ENCODE assay signal across 34 cellular contexts in the genomic region with DNA sequence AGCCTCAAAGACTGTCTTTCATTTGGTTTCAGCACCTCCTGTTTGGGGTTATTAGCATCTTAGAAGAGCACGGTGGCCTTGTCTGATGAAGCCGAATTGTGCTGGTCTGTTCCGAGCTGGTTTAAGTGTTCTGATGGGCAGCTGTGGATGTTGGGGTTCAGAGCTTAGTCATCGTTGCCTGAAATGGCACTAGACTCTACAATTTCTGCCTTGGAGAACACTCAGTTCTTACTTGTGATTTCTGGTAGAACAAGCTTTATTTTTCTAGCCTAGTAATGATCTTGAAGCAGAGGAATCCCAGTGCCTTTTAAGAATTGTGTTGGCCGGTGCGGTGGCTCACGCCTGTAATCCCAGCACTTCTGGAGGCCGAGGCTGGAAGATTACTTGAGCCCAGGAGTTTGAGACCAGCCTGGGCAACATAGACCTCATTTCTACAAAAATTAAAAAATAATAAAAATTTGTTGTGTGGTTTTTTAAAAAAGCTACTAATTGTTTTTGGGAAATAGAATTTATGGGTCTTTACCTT. TPM values are rescaled to one million over a fixed set of nuclear protein-coding genes. Genes with fewer than 3 reads are reported as not detected.
A peak's percentile ranks its signal among the peaks of the same experiment; 100 is the strongest.
DNase-seq lines count a peak whose midpoint lies in the region; ATAC-seq and TF ChIP-seq lines count a peak whose summit lies in the region.
"Had no signal": no experiment of that assay in that cellular context is flagged by ENCODE, and none has a peak within 500 bp of the region (broad histone marks: within the 10 kb centered on the region; RNA-seq: fewer than 3 reads in every experiment).

No MANE protein-coding gene starts in this region.

- H3K36me3 Mint-ChIP-seq in activated CD4-positive, alpha-beta T cell treated with anti-CD3 and anti-CD28 coated beads, Interleukin-2, amount 10 ng/mL, durations not matched to agents 24 days and 14 days (ENCODE audit: low read depth) = peaks cover 42% of the 10 kb centered on the region
- H3K36me3 Mint-ChIP-seq in HFFc6 (ENCODE audit: low read depth) = peaks cover 34% of the 10 kb centered on the region
- peaks cover 8% of the 10 kb centered on the region for H3K36me3 Mint-ChIP-seq in glutamatergic neuron (ENCODE audit: unreplicated experiment)

- peak overlapping the region; percentile 51 for H3K27ac Mint-ChIP-seq in activated CD4-positive, alpha-beta T cell treated with anti-CD3 and anti-CD28 coated beads, Interleukin-2, amount 10 ng/mL, durations not matched to agents 24 days and 14 days
- H3K27ac Mint-ChIP-seq in HFFc6 (peak overlapping the region; percentile 32; the same call in 1 of the 2 replicates), glutamatergic neuron (ENCODE audit: unreplicated experiment) (no peak overlapping the region)
- H3K27ac Mint-ChIP-seq: stimulated activated effector memory CD8-positive, alpha-beta T cell treated with anti-CD3 and anti-CD28 coated beads, Interleukin-12 subunit alpha, Interleukin-12 subunit beta, amount 100 ng/mL, for 72 hours had no signal

- TF ChIP-seq CTCF in HFFc6 (IDR thresholded peaks at IDR 0.05) = no peak
- no peak for TF ChIP-seq CTCF in glutamatergic neuron (IDR thresholded peaks at IDR 0.05; ENCODE audit: partially characterized antibody, unreplicated experiment)
- no peak for TF ChIP-seq CTCF in psoas muscle (IDR thresholded peaks at IDR 0.05)
- TF ChIP-seq CTCF in GM20000 (IDR thresholded peaks at IDR 0.05; ENCODE audit: extremely low read depth, missing control alignments) = no peak

- no peaks in the 10 kb centered on the region for H3K9me3 ChIP-seq in psoas muscle
- H3K9me3 ChIP-seq: esophagus squamous epithelium, heart right ventricle, lower lobe of right lung, upper lobe of right lung had no signal

- H3K27me3 ChIP-seq in psoas muscle (ENCODE audit: insufficient read depth in 3 of 3, low read length in 2 of 3) = no peaks in the 10 kb centered on the region
- H3K27me3 ChIP-seq: esophagus squamous epithelium, foreskin keratinocyte, heart right ventricle, upper lobe of right lung had no signal

- H3K4me3 ChIP-seq in psoas muscle = no peak overlapping the region
- H3K4me3 ChIP-seq: esophagus squamous epithelium, GM23248, heart right ventricle, lower lobe of right lung, upper lobe of right lung had no signal

- no peaks in the 10 kb centered on the region for H3K9me3 Mint-ChIP-seq in activated CD4-positive, alpha-beta T cell treated with anti-CD3 and anti-CD28 coated beads, Interleukin-2, amount 10 ng/mL, durations not matched to agents 24 days and 14 days
- H3K9me3 Mint-ChIP-seq in HFFc6 (no peaks in the 10 kb centered on the region), glutamatergic neuron (ENCODE audit: unreplicated experiment) (peaks cover 16% of the 10 kb centered on the region)
- H3K9me3 Mint-ChIP-seq: natural killer cell treated with Interleukin-12 subunit alpha and Interleukin-12 subunit beta and Interleukin-15 and Interleukin-18, amount 100 ng/mL, for 72 hours; stimulated activated effector memory CD8-positive, alpha-beta T cell treated with anti-CD3 and anti-CD28 coated beads, Interleukin-12 subunit alpha, Interleukin-12 subunit beta, amount 100 ng/mL, for 72 hours had no signal

- peaks cover 12 to 20% of the 10 kb centered on the region in 2 donors for H3K36me3 ChIP-seq in psoas muscle (ENCODE audit: insufficient read depth in 1 of 2, low read depth in 1 of 2)

- H3K4me1 Mint-ChIP-seq in activated CD4-positive, alpha-beta T cell treated with anti-CD3 and anti-CD28 coated beads, Interleukin-2, amount 10 ng/mL, durations not matched to agents 24 days and 14 days = peaks cover 12% of the 10 kb centered on the region
- no peaks in the 10 kb centered on the region for H3K4me1 Mint-ChIP-seq in HFFc6 (ENCODE audit: low read depth)
- no peaks in the 10 kb centered on the region for H3K4me1 Mint-ChIP-seq in glutamatergic neuron (ENCODE audit: low read depth, unreplicated experiment)

- peak overlapping the region; percentile 0 for H3K27ac ChIP-seq in psoas muscle
- H3K27ac ChIP-seq: esophagus squamous epithelium, foreskin keratinocyte, GM23248, heart right ventricle, lower lobe of right lung, upper lobe of right lung had no signal

- no peak for DNase-seq in activated CD4-positive, alpha-beta T cell treated with anti-CD3 and anti-CD28 coated beads, Interleukin-2, amount 10 ng/mL, durations not matched to agents 24 days and 14 days
- no peak for DNase-seq in activated CD4-positive, alpha-beta T cell treated with anti-CD3 and anti-CD28 coated beads for 4 hours
- DNase-seq in HFFc6 (no peak), glutamatergic neuron (no peak), psoas muscle (no peak), AG20443 (ENCODE audit: low spot score) (no peak), NK-92 (lab: John Stamatoyannopoulos, UW; ENCODE audit: unreplicated experiment) (no peak), GM20000 (ENCODE audit: low spot score) (no peak)
- DNase-seq: activated CD4-positive, alpha-beta T cell treated with anti-CD3 and anti-CD28 coated beads, Interleukin-2, amount 50 U/mL, for 4 hours; activated CD8-positive, alpha-beta memory T cell treated with anti-CD3 and anti-CD28 coated beads, Interleukin-2, amount 50 U/mL, for 48 hours; activated effector memory CD4-positive, alpha-beta T cell treated with Interleukin-2 at 50 U/mL for 16 hours; Calu3; CD4-positive, CD25-positive, alpha-beta regulatory T cell; DMS79 treated with DMSO at 0.1 percent for 48 hours; esophagus squamous epithelium; foreskin keratinocyte; GM23248; heart right ventricle; lower lobe of right lung; NCI-H1092 treated with DMSO at 0.1 percent for 48 hours; NCI-H1694 treated with DMSO at 0.1 percent for 48 hours; NCI-H446; NCI-H748 treated with DMSO at 0.1 percent for 48 hours; upper lobe of right lung had no signal

- H3K27me3 Mint-ChIP-seq in activated CD4-positive, alpha-beta T cell treated with anti-CD3 and anti-CD28 coated beads, Interleukin-2, amount 10 ng/mL, durations not matched to agents 24 days and 14 days = no peaks in the 10 kb centered on the region
- peaks cover 2% of the 10 kb centered on the region for H3K27me3 Mint-ChIP-seq in HFFc6 (ENCODE audit: insufficient read depth)
- peaks cover 9% of the 10 kb centered on the region for H3K27me3 Mint-ChIP-seq in glutamatergic neuron (ENCODE audit: unreplicated experiment)
- H3K27me3 Mint-ChIP-seq: CD4-positive, CD25-positive, alpha-beta regulatory T cell; natural killer cell treated with Interleukin-12 subunit alpha and Interleukin-12 subunit beta and Interleukin-15 and Interleukin-18, amount 100 ng/mL, for 72 hours had no signal

- intact Hi-C loops in activated CD4-positive, alpha-beta T cell treated with anti-CD3 and anti-CD28 coated beads, Interleukin-2, amount 10 ng/mL, durations not matched to agents 24 days and 14 days (cut with micrococcal nuclease) = no loop called here
- intact Hi-C loops in psoas muscle (cut with DNase I) = no loop called here

- 69 to 88% (median 85%) methylated on average over 8 of the region's 8 CpGs for WGBS in psoas muscle, 3 donors

- H3K4me1 ChIP-seq in psoas muscle = peaks cover 25% of the 10 kb centered on the region
- H3K4me1 ChIP-seq: lower lobe of right lung, upper lobe of right lung had no signal

- H3K4me3 Mint-ChIP-seq in activated CD4-positive, alpha-beta T cell treated with anti-CD3 and anti-CD28 coated beads, Interleukin-2, amount 10 ng/mL, durations not matched to agents 24 days and 14 days = no peak overlapping the region
- H3K4me3 Mint-ChIP-seq in HFFc6 (no peak overlapping the region), glutamatergic neuron (ENCODE audit: unreplicated experiment) (peak overlapping the region; percentile 38)
- H3K4me3 Mint-ChIP-seq: natural killer cell treated with Interleukin-12 subunit alpha and Interleukin-12 subunit beta and Interleukin-15 and Interleukin-18, amount 100 ng/mL, for 72 hours; stimulated activated effector memory CD8-positive, alpha-beta T cell treated with anti-CD3 and anti-CD28 coated beads, Interleukin-12 subunit alpha, Interleukin-12 subunit beta, amount 100 ng/mL, for 72 hours had no signal

- ATAC-seq in psoas muscle = no peak
- ATAC-seq: foreskin keratinocyte; heart right ventricle; lower lobe of right lung; natural killer cell treated with Interleukin-12 subunit alpha and Interleukin-12 subunit beta and Interleukin-15 and Interleukin-18, amount 100 ng/mL, for 72 hours; stimulated activated effector memory CD8-positive, alpha-beta T cell treated with anti-CD3 and anti-CD28 coated beads, Interleukin-12 subunit alpha, Interleukin-12 subunit beta, amount 100 ng/mL, for 72 hours; upper lobe of right lung had no signal

RNA-seq across cellular contexts. Expression of gene FBXW5, which starts 7.8 kb away (rescaled TPM):
- total RNA-seq in activated CD4-positive, alpha-beta T cell treated with anti-CD3 and anti-CD28 coated beads, Interleukin-2, amount 10 ng/mL, durations not matched to agents 24 days and 14 days = 92.7 and 93.6 TPM in 2 replicates
- 100 to 1,000 TPM in 1 of 6 experiments, 10 to 100 TPM in 5; 89.1 to 102 (median 94.4) TPM for total RNA-seq in HFFc6 (2021; fragmentation: NEBNext Ultra II Directional; extraction: Animal tissue kit (Norgen Biotek cat#: 25700))
- total RNA-seq in glutamatergic neuron (ENCODE audit: unreplicated experiment) (77.9 TPM), psoas muscle (100 to 1,000 TPM; 135 to 236 (median 171) TPM)
- 100 to 1,000 TPM; 202 to 261 (median 213) TPM for polyA plus RNA-seq in psoas muscle

RNA-seq across cellular contexts. Expression of gene C8G, which starts 8.3 kb away (rescaled TPM):
- 0.69 and 1.7 TPM in 2 replicates for total RNA-seq in activated CD4-positive, alpha-beta T cell treated with anti-CD3 and anti-CD28 coated beads, Interleukin-2, amount 10 ng/mL, durations not matched to agents 24 days and 14 days
- total RNA-seq in HFFc6 (2021; fragmentation: NEBNext Ultra II Directional; extraction: Animal tissue kit (Norgen Biotek cat#: 25700)) = 1 to 10 TPM in 3 of 6 experiments, under 1 TPM in 3; 0.51 to 1.8 (median 0.97) TPM
- 14.5 TPM for total RNA-seq in glutamatergic neuron (ENCODE audit: unreplicated experiment)
- 1 to 10 TPM; 1.7 to 7.9 (median 5.9) TPM for total RNA-seq in psoas muscle
- polyA plus RNA-seq in psoas muscle = 1 to 10 TPM; 3.4 to 6.0 (median 4.5) TPM
- total RNA-seq: A172, GM23248, mononuclear cell, osteoblast, skeletal muscle tissue had no signal

RNA-seq across cellular contexts. Expression of gene LCN12, which starts 15.4 kb away (rescaled TPM):
- 1.3 and 2.3 TPM in 2 replicates for total RNA-seq in activated CD4-positive, alpha-beta T cell treated with anti-CD3 and anti-CD28 coated beads, Interleukin-2, amount 10 ng/mL, durations not matched to agents 24 days and 14 days
- total RNA-seq in HFFc6 (2021; fragmentation: NEBNext Ultra II Directional; extraction: Animal tissue kit (Norgen Biotek cat#: 25700)) = under 1 TPM in 2 of 6 experiments, not detected in 4; 0.14 to 0.31 TPM
- total RNA-seq in glutamatergic neuron (ENCODE audit: unreplicated experiment) (2.9 TPM), psoas muscle (1 to 10 TPM in 1 of 4 donors, under 1 TPM in 2, not detected in 1; 0.38 to 1.5 (median 0.48) TPM)
- polyA plus RNA-seq in psoas muscle = under 1 TPM; 0.06 to 0.17 (median 0.13) TPM
- total RNA-seq: dermis microvascular lymphatic vessel endothelial cell, esophagus squamous epithelium, foreskin keratinocyte, GM23248, M059J, mononuclear cell, osteoblast, skeletal muscle tissue, subcutaneous adipose tissue had no signal
- polyA plus RNA-seq: CD4-positive, CD25-positive, alpha-beta regulatory T cell; GM23248 had no signal

RNA-seq across cellular contexts. Expression of gene PTGDS, which starts 40.6 kb away (rescaled TPM):
- total RNA-seq in activated CD4-positive, alpha-beta T cell treated with anti-CD3 and anti-CD28 coated beads, Interleukin-2, amount 10 ng/mL, durations not matched to agents 24 days and 14 days = not detected in 2 replicates
- not detected for total RNA-seq in HFFc6 (2021; fragmentation: NEBNext Ultra II Directional; extraction: Animal tissue kit (Norgen Biotek cat#: 25700))
- total RNA-seq in glutamatergic neuron (ENCODE audit: unreplicated experiment) (not detected), psoas muscle (100 to 1,000 TPM in 1 of 4 donors, 10 to 100 TPM in 3; 23.3 to 130 (median 74.3) TPM)
- polyA plus RNA-seq in psoas muscle = 10 to 100 TPM; 29.9 to 37.9 (median 37.8) TPM
- total RNA-seq: A172, Calu3, foreskin keratinocyte, GM23248, M059J had no signal
- polyA plus RNA-seq: foreskin keratinocyte had no signal

RNA-seq across cellular contexts. Expression of gene LCNL1, which starts 46.1 kb away (rescaled TPM):
- total RNA-seq in activated CD4-positive, alpha-beta T cell treated with anti-CD3 and anti-CD28 coated beads, Interleukin-2, amount 10 ng/mL, durations not matched to agents 24 days and 14 days = not detected in 2 replicates
- not detected for total RNA-seq in HFFc6 (2021; fragmentation: NEBNext Ultra II Directional; extraction: Animal tissue kit (Norgen Biotek cat#: 25700))
- total RNA-seq in glutamatergic neuron (ENCODE audit: unreplicated experiment) (not detected), psoas muscle (under 1 TPM; 0.10 to 0.79 (median 0.38) TPM)
- under 1 TPM; 0.04 to 0.14 (median 0.06) TPM for polyA plus RNA-seq in psoas muscle
- total RNA-seq: A172; Calu3; CD4-positive, CD25-positive, alpha-beta regulatory T cell; dermis microvascular lymphatic vessel endothelial cell; foreskin keratinocyte; GM23248; M059J; renal cortical epithelial cell; subcutaneous adipose tissue had no signal
- polyA plus RNA-seq: CD4-positive, CD25-positive, alpha-beta regulatory T cell; foreskin keratinocyte; GM23248 had no signal
